ENCODE assay signal across 9 cellular contexts in genomic region chr1:89608627-89609338, GRCh38. TPM values are rescaled to one million over a fixed set of nuclear protein-coding genes. Genes with fewer than 3 reads are reported as not detected.
A peak's percentile ranks its signal among the peaks of the same experiment; 100 is the strongest.
DNase-seq lines count a peak whose midpoint lies in the region; ATAC-seq and TF ChIP-seq lines count a peak whose summit lies in the region.
"Had no signal": no experiment of that assay in that cellular context is flagged by ENCODE, and none has a peak within 500 bp of the region (broad histone marks: within the 10 kb centered on the region; RNA-seq: fewer than 3 reads in every experiment).

No MANE protein-coding gene starts in this region.

- DNase-seq in RWPE2 (ENCODE audit: low spot score) (no peak), Calu3 (no peak)
- peak; percentile 75 for DNase-seq in activated T-cell treated with anti-CD3 and anti-CD28 coated beads, Interleukin-2, amount 50 U/mL, for 24 hours
- DNase-seq in stimulated activated CD4-positive, alpha-beta T cell treated with anti-CD3 and anti-CD28 coated beads, TNF-alpha, amount 100 ng/mL, for 24 hours (ENCODE audit: low read depth in 3 of 3) = peak in 2 of 3 experiments; percentile 35 to 62
- no peak for DNase-seq in NK-92 treated with Interleukin-12 subunit alpha and Interleukin-12 subunit beta, amount 100 ng/mL, for 24 hours (lab: John Stamatoyannopoulos, UW)

- no peaks in the 10 kb centered on the region for H3K27me3 ChIP-seq in RWPE2 (ENCODE audit: insufficient read depth, poor library complexity, severe bottlenecking)
- H3K27me3 ChIP-seq in gastroesophageal sphincter = no peaks in the 10 kb centered on the region

- H3K27ac ChIP-seq in RWPE2 (ENCODE audit: poor library complexity, severe bottlenecking) (peak overlapping the region; percentile 12), gastroesophageal sphincter (peak overlapping the region in 3 of 4 donors; percentile 9 to 64 (median 50))

- WGBS in gastroesophageal sphincter (ENCODE audit: low coverage in 1 of 2), 2 donors = 67% methylated on average over 8 to 10 of the region's 19 CpGs

- CTCF ChIA-PET in Calu3 (lab: Charles Lee) = no interaction called here

- peak overlapping the region; percentile 79 for H3K4me3 Mint-ChIP-seq in activated T-cell treated with anti-CD3 and anti-CD28 coated beads, Interleukin-2, amount 50 U/mL, for 24 hours
- no peak overlapping the region for H3K4me3 Mint-ChIP-seq in Calu3 (ENCODE audit: low read depth, unreplicated experiment)
- H3K4me3 Mint-ChIP-seq: dendritic cell treated with granulocyte-macrophage colony-stimulating factor and Interleukin-4, amounts not matched to agents 40 ng/mL and 50 ng/mL, for 4 days had no signal

- peaks cover 30% of the 10 kb centered on the region for H3K36me3 Mint-ChIP-seq in activated T-cell treated with anti-CD3 and anti-CD28 coated beads, Interleukin-2, amount 50 U/mL, for 24 hours (ENCODE audit: low read depth)
- H3K36me3 Mint-ChIP-seq in Calu3 (ENCODE audit: insufficient read depth, unreplicated experiment) = no peaks in the 10 kb centered on the region

- H3K4me3 ChIP-seq in RWPE2 (ENCODE audit: severe bottlenecking) (no peak overlapping the region), gastroesophageal sphincter (no peak overlapping the region)

- H3K9me3 ChIP-seq in RWPE2 (ENCODE audit: severe bottlenecking) (no peaks in the 10 kb centered on the region), gastroesophageal sphincter (no peaks in the 10 kb centered on the region)

- H3K4me1 Mint-ChIP-seq in activated T-cell treated with anti-CD3 and anti-CD28 coated beads, Interleukin-2, amount 50 U/mL, for 24 hours (ENCODE audit: low read depth) = peaks cover 96% of the 10 kb centered on the region
- H3K4me1 Mint-ChIP-seq in Calu3 (ENCODE audit: low read depth, unreplicated experiment) = peaks cover 18% of the 10 kb centered on the region

- H3K4me1 ChIP-seq in RWPE2 (ENCODE audit: insufficient read depth, poor library complexity, severe bottlenecking) (peaks cover 39% of the 10 kb centered on the region), gastroesophageal sphincter (peaks cover 0 to 18% (median 0%) of the 10 kb centered on the region in 3 donors)

- H3K9me3 Mint-ChIP-seq in activated T-cell treated with anti-CD3 and anti-CD28 coated beads, Interleukin-2, amount 50 U/mL, for 24 hours = no peaks in the 10 kb centered on the region
- no peaks in the 10 kb centered on the region for H3K9me3 Mint-ChIP-seq in Calu3 (ENCODE audit: low read depth, unreplicated experiment)
- H3K9me3 Mint-ChIP-seq: dendritic cell treated with granulocyte-macrophage colony-stimulating factor and Interleukin-4, amounts not matched to agents 40 ng/mL and 50 ng/mL, for 4 days had no signal

- no peak for TF ChIP-seq EP300 in gastroesophageal sphincter (IDR thresholded peaks at IDR 0.05)

- BruUV-seq in Calu3 (replicated peaks; lab: Mats Ljungman, UMichigan) = no TSS peak

- no peaks in the 10 kb centered on the region for H3K36me3 ChIP-seq in RWPE2 (ENCODE audit: low read depth)
- H3K36me3 ChIP-seq in gastroesophageal sphincter = no peaks in the 10 kb centered on the region

- intact Hi-C loops in Calu3 (cut with micrococcal nuclease; ENCODE audit: unreplicated experiment) = no loop called here

- H3K27ac Mint-ChIP-seq in activated T-cell treated with anti-CD3 and anti-CD28 coated beads, Interleukin-2, amount 50 U/mL, for 24 hours = peak overlapping the region; percentile 100
- H3K27ac Mint-ChIP-seq in Calu3 (ENCODE audit: unreplicated experiment) = no peak overlapping the region
- H3K27ac Mint-ChIP-seq: dendritic cell treated with granulocyte-macrophage colony-stimulating factor and Interleukin-4, amounts not matched to agents 40 ng/mL and 50 ng/mL, for 4 days had no signal

- H3K27me3 Mint-ChIP-seq in activated T-cell treated with anti-CD3 and anti-CD28 coated beads, Interleukin-2, amount 50 U/mL, for 24 hours = no peaks in the 10 kb centered on the region
- H3K27me3 Mint-ChIP-seq in Calu3 (ENCODE audit: unreplicated experiment) = peaks cover 11% of the 10 kb centered on the region
- H3K27me3 Mint-ChIP-seq: dendritic cell treated with granulocyte-macrophage colony-stimulating factor and Interleukin-4, amounts not matched to agents 40 ng/mL and 50 ng/mL, for 4 days had no signal

- ATAC-seq in RWPE2 (ENCODE audit: low read depth) (no peak), gastroesophageal sphincter (no peak), HG02970 (IDR thresholded peaks at IDR 0.05; ENCODE audit: low FRiP score, unreplicated experiment) (no peak), GM21528 (IDR thresholded peaks at IDR 0.05; ENCODE audit: low FRiP score, unreplicated experiment) (no peak)

- TF ChIP-seq CTCF in RWPE2 (IDR thresholded peaks at IDR 0.05; ENCODE audit: poor library complexity, severe bottlenecking) (no peak), gastroesophageal sphincter (IDR thresholded peaks at IDR 0.05) (no peak), Calu3 (IDR thresholded peaks at IDR 0.05; ENCODE audit: unreplicated experiment) (no peak)

- TF ChIP-seq POLR2A in gastroesophageal sphincter (IDR thresholded peaks at IDR 0.05) = no peak

RNA-seq across cellular contexts. Expression of gene LRRC8C, which starts 24.1 kb away (rescaled TPM):
- total RNA-seq in gastroesophageal sphincter (1 to 10 TPM; 5.4 to 9.6 (median 6.2) TPM), Calu3 (2022) (2.7 and 3.5 TPM in 2 replicates)

Comparison
In these comparisons a context has a peak if more than half of its experiments do, and no peak if none do; other contexts are left out.
1. DNase-seq: peak in activated T-cell treated with anti-CD3 and anti-CD28 coated beads, Interleukin-2, amount 50 U/mL, for 24 hours (single experiment) and stimulated activated CD4-positive, alpha-beta T cell treated with anti-CD3 and anti-CD28 coated beads, TNF-alpha, amount 100 ng/mL, for 24 hours (2 of 3); none in RWPE2 (single experiment), Calu3 (single experiment) and NK-92 treated with Interleukin-12 subunit alpha and Interleukin-12 subunit beta, amount 100 ng/mL, for 24 hours (single experiment).